1 cellular context compared by ENCODE assay signal in the genomic region with DNA sequence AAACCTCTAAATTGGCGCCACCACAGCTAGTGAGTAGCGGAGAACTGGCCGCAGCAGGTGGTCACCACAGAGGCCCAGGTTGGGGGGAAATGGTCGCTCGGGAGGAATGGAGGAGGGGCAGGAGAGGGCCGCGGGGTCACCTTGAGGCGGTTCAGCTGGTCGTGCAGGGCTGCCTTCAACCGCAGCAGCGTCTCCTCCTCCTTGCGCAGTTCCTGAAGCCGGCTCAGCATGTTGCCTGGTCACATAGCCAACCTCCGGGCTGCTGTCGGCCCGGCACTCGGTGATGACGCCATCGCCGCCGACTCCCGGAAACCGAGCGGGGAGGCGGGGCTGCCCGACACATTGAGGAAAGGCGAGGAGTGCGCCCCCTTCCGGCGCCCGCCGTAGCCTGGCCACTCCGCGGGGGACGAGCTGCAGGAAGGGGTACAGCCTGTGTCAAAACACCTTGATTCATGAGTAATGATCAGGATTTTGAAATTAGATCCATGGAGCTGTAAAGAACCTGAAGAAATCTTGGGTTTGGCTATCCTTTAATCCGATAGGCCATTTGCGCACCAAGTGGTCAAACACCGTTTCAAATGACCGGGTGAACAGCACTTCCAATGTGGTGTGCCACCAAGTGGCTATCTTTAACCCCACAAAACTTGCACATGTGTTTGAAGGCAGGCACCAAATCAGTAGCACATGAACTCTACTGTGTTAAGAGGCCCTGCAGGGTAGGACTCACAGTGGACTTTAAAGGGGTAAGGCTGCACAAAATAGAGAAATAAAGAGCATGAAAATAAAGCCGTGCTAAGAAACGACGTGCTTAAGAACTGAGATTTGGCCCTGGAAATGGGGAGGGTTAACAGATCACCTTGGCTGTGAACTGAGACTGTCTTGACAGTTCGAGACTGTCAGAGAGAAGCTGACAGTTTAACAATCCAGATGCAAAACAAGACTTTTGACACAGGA.
A peak's percentile ranks its signal among the peaks of the same experiment; 100 is the strongest.
TF ChIP-seq lines count a peak whose summit lies in the region.

A gene with protein sequence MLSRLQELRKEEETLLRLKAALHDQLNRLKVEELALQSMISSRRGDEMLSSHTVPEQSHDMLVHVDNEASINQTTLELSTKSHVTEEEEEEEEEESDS (minus strand): TSS at position 261 of the 954 bp plus-strand sequence. CDS start 31 bp downstream, at position 230.

TF ChIP-seq in HepG2, 621 proteins besides CTCF, POLR2A, EP300 and RAD21 (continued from another document and continues in another):
- TF ChIP-seq, protein P1, sequence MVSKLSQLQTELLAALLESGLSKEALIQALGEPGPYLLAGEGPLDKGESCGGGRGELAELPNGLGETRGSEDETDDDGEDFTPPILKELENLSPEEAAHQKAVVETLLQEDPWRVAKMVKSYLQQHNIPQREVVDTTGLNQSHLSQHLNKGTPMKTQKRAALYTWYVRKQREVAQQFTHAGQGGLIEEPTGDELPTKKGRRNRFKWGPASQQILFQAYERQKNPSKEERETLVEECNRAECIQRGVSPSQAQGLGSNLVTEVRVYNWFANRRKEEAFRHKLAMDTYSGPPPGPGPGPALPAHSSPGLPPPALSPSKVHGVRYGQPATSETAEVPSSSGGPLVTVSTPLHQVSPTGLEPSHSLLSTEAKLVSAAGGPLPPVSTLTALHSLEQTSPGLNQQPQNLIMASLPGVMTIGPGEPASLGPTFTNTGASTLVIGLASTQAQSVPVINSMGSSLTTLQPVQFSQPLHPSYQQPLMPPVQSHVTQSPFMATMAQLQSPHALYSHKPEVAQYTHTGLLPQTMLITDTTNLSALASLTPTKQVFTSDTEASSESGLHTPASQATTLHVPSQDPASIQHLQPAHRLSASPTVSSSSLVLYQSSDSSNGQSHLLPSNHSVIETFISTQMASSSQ (IDR thresholded peaks at IDR 0.05; ENCODE audit: low read depth) = no peak
- TF ChIP-seq, protein P1 (CRISPR knock-in tag; IDR thresholded peaks at IDR 0.05; ENCODE audit: borderline replicate concordance) = peak; percentile 56; the same call in 1 of the 2 replicates
- no peak for TF ChIP-seq ZBTB1 (CRISPR knock-in tag; IDR thresholded peaks at IDR 0.05; ENCODE audit: borderline replicate concordance)
- 0 out of 2 replicates have a peak, but pooled peaks have one; percentile 43 for TF ChIP-seq ZNF850 (CRISPR knock-in tag; conservative IDR thresholded peaks at IDR 0.05)
- TF ChIP-seq ZNF160 (CRISPR knock-in tag; IDR thresholded peaks at IDR 0.05) = no peak; the same call in 1 of the 2 replicates
- no peak for TF ChIP-seq RFX1 (IDR thresholded peaks at IDR 0.05)
- peak; percentile 96; the same call in 1 of the 2 replicates for TF ChIP-seq ZNF44 (CRISPR knock-in tag; IDR thresholded peaks at IDR 0.05)
- TF ChIP-seq KDM5A (IDR thresholded peaks at IDR 0.05; ENCODE audit: borderline replicate concordance, low read length) = peak; percentile 86
- TF ChIP-seq ZNF510 (CRISPR knock-in tag; IDR thresholded peaks at IDR 0.05; ENCODE audit: low read depth) = no peak
- TF ChIP-seq, protein P2, sequence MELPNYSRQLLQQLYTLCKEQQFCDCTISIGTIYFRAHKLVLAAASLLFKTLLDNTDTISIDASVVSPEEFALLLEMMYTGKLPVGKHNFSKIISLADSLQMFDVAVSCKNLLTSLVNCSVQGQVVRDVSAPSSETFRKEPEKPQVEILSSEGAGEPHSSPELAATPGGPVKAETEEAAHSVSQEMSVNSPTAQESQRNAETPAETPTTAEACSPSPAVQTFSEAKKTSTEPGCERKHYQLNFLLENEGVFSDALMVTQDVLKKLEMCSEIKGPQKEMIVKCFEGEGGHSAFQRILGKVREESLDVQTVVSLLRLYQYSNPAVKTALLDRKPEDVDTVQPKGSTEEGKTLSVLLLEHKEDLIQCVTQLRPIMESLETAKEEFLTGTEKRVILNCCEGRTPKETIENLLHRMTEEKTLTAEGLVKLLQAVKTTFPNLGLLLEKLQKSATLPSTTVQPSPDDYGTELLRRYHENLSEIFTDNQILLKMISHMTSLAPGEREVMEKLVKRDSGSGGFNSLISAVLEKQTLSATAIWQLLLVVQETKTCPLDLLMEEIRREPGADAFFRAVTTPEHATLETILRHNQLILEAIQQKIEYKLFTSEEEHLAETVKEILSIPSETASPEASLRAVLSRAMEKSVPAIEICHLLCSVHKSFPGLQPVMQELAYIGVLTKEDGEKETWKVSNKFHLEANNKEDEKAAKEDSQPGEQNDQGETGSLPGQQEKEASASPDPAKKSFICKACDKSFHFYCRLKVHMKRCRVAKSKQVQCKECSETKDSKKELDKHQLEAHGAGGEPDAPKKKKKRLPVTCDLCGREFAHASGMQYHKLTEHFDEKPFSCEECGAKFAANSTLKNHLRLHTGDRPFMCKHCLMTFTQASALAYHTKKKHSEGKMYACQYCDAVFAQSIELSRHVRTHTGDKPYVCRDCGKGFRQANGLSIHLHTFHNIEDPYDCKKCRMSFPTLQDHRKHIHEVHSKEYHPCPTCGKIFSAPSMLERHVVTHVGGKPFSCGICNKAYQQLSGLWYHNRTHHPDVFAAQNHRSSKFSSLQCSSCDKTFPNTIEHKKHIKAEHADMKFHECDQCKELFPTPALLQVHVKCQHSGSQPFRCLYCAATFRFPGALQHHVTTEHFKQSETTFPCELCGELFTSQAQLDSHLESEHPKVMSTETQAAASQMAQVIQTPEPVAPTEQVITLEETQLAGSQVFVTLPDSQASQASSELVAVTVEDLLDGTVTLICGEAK (IDR thresholded peaks at IDR 0.05) = no peak
- TF ChIP-seq, protein P2 (CRISPR knock-in tag; IDR thresholded peaks at IDR 0.05) = no peak; the same call in 1 of the 2 replicates
- TF ChIP-seq GABPB1 (CRISPR knock-in tag; IDR thresholded peaks at IDR 0.05) = peak; percentile 96
- TF ChIP-seq, protein P3, sequence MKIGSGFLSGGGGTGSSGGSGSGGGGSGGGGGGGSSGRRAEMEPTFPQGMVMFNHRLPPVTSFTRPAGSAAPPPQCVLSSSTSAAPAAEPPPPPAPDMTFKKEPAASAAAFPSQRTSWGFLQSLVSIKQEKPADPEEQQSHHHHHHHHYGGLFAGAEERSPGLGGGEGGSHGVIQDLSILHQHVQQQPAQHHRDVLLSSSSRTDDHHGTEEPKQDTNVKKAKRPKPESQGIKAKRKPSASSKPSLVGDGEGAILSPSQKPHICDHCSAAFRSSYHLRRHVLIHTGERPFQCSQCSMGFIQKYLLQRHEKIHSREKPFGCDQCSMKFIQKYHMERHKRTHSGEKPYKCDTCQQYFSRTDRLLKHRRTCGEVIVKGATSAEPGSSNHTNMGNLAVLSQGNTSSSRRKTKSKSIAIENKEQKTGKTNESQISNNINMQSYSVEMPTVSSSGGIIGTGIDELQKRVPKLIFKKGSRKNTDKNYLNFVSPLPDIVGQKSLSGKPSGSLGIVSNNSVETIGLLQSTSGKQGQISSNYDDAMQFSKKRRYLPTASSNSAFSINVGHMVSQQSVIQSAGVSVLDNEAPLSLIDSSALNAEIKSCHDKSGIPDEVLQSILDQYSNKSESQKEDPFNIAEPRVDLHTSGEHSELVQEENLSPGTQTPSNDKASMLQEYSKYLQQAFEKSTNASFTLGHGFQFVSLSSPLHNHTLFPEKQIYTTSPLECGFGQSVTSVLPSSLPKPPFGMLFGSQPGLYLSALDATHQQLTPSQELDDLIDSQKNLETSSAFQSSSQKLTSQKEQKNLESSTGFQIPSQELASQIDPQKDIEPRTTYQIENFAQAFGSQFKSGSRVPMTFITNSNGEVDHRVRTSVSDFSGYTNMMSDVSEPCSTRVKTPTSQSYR (CRISPR knock-in tag; IDR thresholded peaks at IDR 0.05; ENCODE audit: borderline replicate concordance) = no peak; the same call in 1 of the 2 replicates
- no peak for TF ChIP-seq ZKSCAN5 (CRISPR knock-in tag; IDR thresholded peaks at IDR 0.05)
- TF ChIP-seq NR1H2 (CRISPR knock-in tag; IDR thresholded peaks at IDR 0.05; ENCODE audit: borderline replicate concordance, low read depth) = 0 out of 2 replicates have a peak, but pooled peaks have one; percentile 63
- no peak; the same call in 1 of the 2 replicates for TF ChIP-seq TGIF2 (CRISPR knock-in tag; IDR thresholded peaks at IDR 0.05)
- no peak for TF ChIP-seq MAFF (IDR thresholded peaks at IDR 0.05; ENCODE audit: low read depth, low read length)
- peak; percentile 84; the same call in 1 of the 2 replicates for TF ChIP-seq ZNF33A (CRISPR knock-in tag; IDR thresholded peaks at IDR 0.05; ENCODE audit: borderline replicate concordance)
- TF ChIP-seq MTF1 (CRISPR knock-in tag; IDR thresholded peaks at IDR 0.05) = no peak
- TF ChIP-seq, protein P4, sequence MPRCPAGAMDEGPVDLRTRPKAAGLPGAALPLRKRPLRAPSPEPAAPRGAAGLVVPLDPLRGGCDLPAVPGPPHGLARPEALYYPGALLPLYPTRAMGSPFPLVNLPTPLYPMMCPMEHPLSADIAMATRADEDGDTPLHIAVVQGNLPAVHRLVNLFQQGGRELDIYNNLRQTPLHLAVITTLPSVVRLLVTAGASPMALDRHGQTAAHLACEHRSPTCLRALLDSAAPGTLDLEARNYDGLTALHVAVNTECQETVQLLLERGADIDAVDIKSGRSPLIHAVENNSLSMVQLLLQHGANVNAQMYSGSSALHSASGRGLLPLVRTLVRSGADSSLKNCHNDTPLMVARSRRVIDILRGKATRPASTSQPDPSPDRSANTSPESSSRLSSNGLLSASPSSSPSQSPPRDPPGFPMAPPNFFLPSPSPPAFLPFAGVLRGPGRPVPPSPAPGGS (CRISPR knock-in tag; IDR thresholded peaks at IDR 0.05) = 0 out of 2 replicates have a peak, but pooled peaks have one; percentile 43
- TF ChIP-seq, protein P5, sequence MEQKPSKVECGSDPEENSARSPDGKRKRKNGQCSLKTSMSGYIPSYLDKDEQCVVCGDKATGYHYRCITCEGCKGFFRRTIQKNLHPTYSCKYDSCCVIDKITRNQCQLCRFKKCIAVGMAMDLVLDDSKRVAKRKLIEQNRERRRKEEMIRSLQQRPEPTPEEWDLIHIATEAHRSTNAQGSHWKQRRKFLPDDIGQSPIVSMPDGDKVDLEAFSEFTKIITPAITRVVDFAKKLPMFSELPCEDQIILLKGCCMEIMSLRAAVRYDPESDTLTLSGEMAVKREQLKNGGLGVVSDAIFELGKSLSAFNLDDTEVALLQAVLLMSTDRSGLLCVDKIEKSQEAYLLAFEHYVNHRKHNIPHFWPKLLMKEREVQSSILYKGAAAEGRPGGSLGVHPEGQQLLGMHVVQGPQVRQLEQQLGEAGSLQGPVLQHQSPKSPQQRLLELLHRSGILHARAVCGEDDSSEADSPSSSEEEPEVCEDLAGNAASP (CRISPR knock-in tag; IDR thresholded peaks at IDR 0.05; ENCODE audit: borderline replicate concordance) = peak; percentile 45; the same call in 1 of the 2 replicates
- no peak for TF ChIP-seq SMARCE1 (IDR thresholded peaks at IDR 0.05; ENCODE audit: borderline replicate concordance)
- TF ChIP-seq ARID2 (CRISPR knock-in tag; IDR thresholded peaks at IDR 0.05; ENCODE audit: borderline replicate concordance) = no peak
- TF ChIP-seq CBX2 (IDR thresholded peaks at IDR 0.05; ENCODE audit: low read depth, low read length) = no peak
- TF ChIP-seq CBX2 (CRISPR knock-in tag; IDR thresholded peaks at IDR 0.05; ENCODE audit: low read depth) = no peak
- TF ChIP-seq, protein P6, sequence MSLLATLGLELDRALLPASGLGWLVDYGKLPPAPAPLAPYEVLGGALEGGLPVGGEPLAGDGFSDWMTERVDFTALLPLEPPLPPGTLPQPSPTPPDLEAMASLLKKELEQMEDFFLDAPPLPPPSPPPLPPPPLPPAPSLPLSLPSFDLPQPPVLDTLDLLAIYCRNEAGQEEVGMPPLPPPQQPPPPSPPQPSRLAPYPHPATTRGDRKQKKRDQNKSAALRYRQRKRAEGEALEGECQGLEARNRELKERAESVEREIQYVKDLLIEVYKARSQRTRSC (CRISPR knock-in tag; IDR thresholded peaks at IDR 0.05; ENCODE audit: low read depth) = no peak
- no peak for TF ChIP-seq ZNF17 (CRISPR knock-in tag; IDR thresholded peaks at IDR 0.05)
- peak; percentile 31 for TF ChIP-seq CBX1 (IDR thresholded peaks at IDR 0.05; ENCODE audit: low read depth)
